1 cellular context compared by ENCODE assay signal in genomic region chr11:36452987-36453386, GRCh38.
TF ChIP-seq lines count a peak whose summit lies in the region.

No MANE protein-coding gene starts in this region.

TF ChIP-seq in IMR-90, 13 proteins besides CTCF, POLR2A, EP300 and RAD21:
- TF ChIP-seq NFE2L2 (IDR thresholded peaks at IDR 0.05; ENCODE audit: low read depth, low read length), result no peak
- TF ChIP-seq MAFK (IDR thresholded peaks at IDR 0.05; ENCODE audit: low read depth, low read length), result no peak
- no peak for TF ChIP-seq MXI1 (IDR thresholded peaks at IDR 0.05; ENCODE audit: borderline replicate concordance, low read depth, low read length)
- TF ChIP-seq RCOR1 (IDR thresholded peaks at IDR 0.05; ENCODE audit: insufficient replicate concordance, low read length), result no peak
- TF ChIP-seq ELK1 (IDR thresholded peaks at IDR 0.05; ENCODE audit: borderline replicate concordance, low read depth, low read length), result no peak
- TF ChIP-seq USF2 (IDR thresholded peaks at IDR 0.05; ENCODE audit: low read depth, low read length), result no peak
- no peak for TF ChIP-seq CHD1 (IDR thresholded peaks at IDR 0.05; ENCODE audit: low read depth, low read length)
- no peak for TF ChIP-seq FOS (IDR thresholded peaks at IDR 0.05; ENCODE audit: low read depth, low read length)
- TF ChIP-seq BHLHE40 (IDR thresholded peaks at IDR 0.05; ENCODE audit: low read depth, low read length), result no peak
- no peak for TF ChIP-seq RFX5 (IDR thresholded peaks at IDR 0.05; ENCODE audit: low read depth, low read length)
- no peak for TF ChIP-seq CEBPB (IDR thresholded peaks at IDR 0.05; ENCODE audit: low read depth, low read length)
- TF ChIP-seq SMC3 (IDR thresholded peaks at IDR 0.05; ENCODE audit: low read depth, low read length), result no peak
- no peak for TF ChIP-seq MAZ (IDR thresholded peaks at IDR 0.05; ENCODE audit: borderline replicate concordance, low read depth, low read length)
